In the genomic region with DNA sequence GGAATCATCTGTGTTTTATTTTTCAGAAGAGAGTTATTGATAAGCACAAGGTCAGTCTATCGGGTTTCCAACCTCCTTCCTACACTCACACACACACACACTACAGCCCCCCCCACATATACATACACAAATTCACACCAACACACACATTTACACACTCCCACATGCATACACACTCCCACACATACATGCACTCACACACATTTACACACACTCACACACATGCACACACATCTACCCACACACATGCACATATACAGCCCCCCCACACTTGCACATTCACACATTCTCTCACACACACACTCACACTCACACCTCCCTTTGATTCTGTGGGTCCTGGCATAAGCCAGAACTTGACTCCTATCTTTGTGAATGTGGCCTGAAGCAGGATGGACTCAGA, we compare ENCODE assay signal across 36 cellular contexts. TPM values are rescaled to one million over a fixed set of nuclear protein-coding genes. Genes with fewer than 3 reads are reported as not detected.
"Had no signal": no experiment of that assay in that cellular context is flagged by ENCODE, and none has a peak within 500 bp of the region (broad histone marks: within the 10 kb centered on the region; RNA-seq: fewer than 3 reads in every experiment).

No MANE protein-coding gene starts in this region.

- H3K27me3 ChIP-seq: adrenal gland, body of pancreas, brain microvascular endothelial cell had no signal

- H3K9me3 ChIP-seq: adrenal gland, breast epithelium had no signal

- H3K4me1 ChIP-seq: adrenal gland, body of pancreas, breast epithelium had no signal

- ATAC-seq: activated CD8-positive, alpha-beta T cell treated with anti-CD3 and anti-CD28 coated beads for 36 hours; activated naive CD4-positive, alpha-beta T cell treated with anti-CD3 and anti-CD28 coated beads, Interleukin-2, amount 50 U/mL, for 72 hours; activated T-cell treated with anti-CD3 and anti-CD28 coated beads, Interleukin-2, amount 50 U/mL, for 4 hours; activated T-cell treated with anti-CD3 and anti-CD28 coated beads, Interleukin-2, amount 50 U/mL, for 72 hours; activated T-helper 17 cell treated with anti-CD3 and anti-CD28 coated beads, Interleukin-2, amount 50 U/mL, for 72 hours; body of pancreas had no signal

- H3K27ac ChIP-seq: adrenal gland, body of pancreas, brain microvascular endothelial cell, breast epithelium, VCaP had no signal

- DNase-seq: activated B cell treated with CpG ODN at 0.5 μM for 24 hours; activated CD4-positive, alpha-beta memory T cell treated with anti-CD3 and anti-CD28 coated beads for 36 hours; activated CD4-positive, alpha-beta T cell treated with anti-CD3 and anti-CD28 coated beads for 4 hours; activated CD4-positive, alpha-beta T cell treated with anti-CD3 and anti-CD28 coated beads, Interleukin-2, amount 10 ng/mL, durations not matched to agents 24 days and 14 days; activated CD4-positive, alpha-beta T cell treated with anti-CD3 and anti-CD28 coated beads, Interleukin-2, amount 50 U/mL, for 1 hour; activated CD4-positive, alpha-beta T cell treated with anti-CD3 and anti-CD28 coated beads, Interleukin-2, amount 50 U/mL, for 4 hours; activated CD4-positive, CD25-positive, alpha-beta regulatory T cell treated with anti-CD3 and anti-CD28 coated beads, Interleukin-2, amount 50 U/mL, for 72 hours; activated CD8-positive, alpha-beta memory T cell treated with anti-CD3 and anti-CD28 coated beads, Interleukin-2, amount 50 U/mL, for 4 hours; activated CD8-positive, alpha-beta T cell treated with anti-CD3 and anti-CD28 coated beads for 36 hours; activated effector memory CD4-positive, alpha-beta T cell treated with anti-CD3 and anti-CD28 coated beads, Interleukin-2, amount 50 U/mL, for 16 hours; activated gamma-delta T cell treated with Interleukin-2 at 50 U/mL for 16 hours; activated naive CD4-positive, alpha-beta T cell; activated naive CD4-positive, alpha-beta T cell treated with anti-CD3 and anti-CD28 coated beads for 36 hours; activated naive CD4-positive, alpha-beta T cell treated with anti-CD3 and anti-CD28 coated beads, Interleukin-2, amount 50 U/mL, for 16 hours; activated naive CD8-positive, alpha-beta T cell treated with anti-CD3 and anti-CD28 coated beads for 36 hours; activated T-cell treated with anti-CD3 and anti-CD28 coated beads for 4 hours; activated T-cell treated with anti-CD3 and anti-CD28 coated beads, Interleukin-2, amount 50 U/mL, for 1 hour; activated T-cell treated with anti-CD3 and anti-CD28 coated beads, Interleukin-2, amount 50 U/mL, for 4 hours; activated T-cell treated with anti-CD3 and anti-CD28 coated beads, Interleukin-2, amount 50 U/mL, for 72 hours; adrenal gland; amniotic stem cell; aorta; body of pancreas; brain microvascular endothelial cell; central memory CD4-positive, alpha-beta T cell; T-helper 2 cell; T-helper 9 cell had no signal

- H3K4me3 ChIP-seq: adrenal gland, body of pancreas, breast epithelium had no signal

- H3K36me3 ChIP-seq: adrenal gland, brain microvascular endothelial cell, breast epithelium had no signal

- FAIRE-seq: astrocyte, TTC549 had no signal

RNA-seq across cellular contexts. Expression of a gene that starts 34.5 kb away (rescaled TPM):
- total RNA-seq: activated B cell treated with CpG ODN at 0.5 μM for 24 hours; activated CD4-positive, alpha-beta memory T cell treated with anti-CD3 and anti-CD28 coated beads for 36 hours; activated CD4-positive, alpha-beta T cell treated with anti-CD3 and anti-CD28 coated beads, Interleukin-2, amount 10 ng/mL, durations not matched to agents 24 days and 14 days; activated CD8-positive, alpha-beta memory T cell treated with anti-CD3 and anti-CD28 coated beads for 36 hours; activated CD8-positive, alpha-beta T cell treated with anti-CD3 and anti-CD28 coated beads for 36 hours; activated naive CD4-positive, alpha-beta T cell treated with anti-CD3 and anti-CD28 coated beads for 36 hours; activated naive CD4-positive, alpha-beta T cell treated with anti-CD3 and anti-CD28 coated beads, Interleukin-2, amount 50 U/mL, for 72 hours; activated naive CD8-positive, alpha-beta T cell treated with anti-CD3 and anti-CD28 coated beads for 36 hours; activated T-cell treated with anti-CD3 and anti-CD28 coated beads, Interleukin-2, amount 50 U/mL, for 4 hours; activated T-cell treated with anti-CD3 and anti-CD28 coated beads, Interleukin-2, amount 50 U/mL, for 72 hours; activated T-helper 1 cell treated with anti-CD3 and anti-CD28 coated beads, Interleukin-12 subunit alpha, Interleukin-12 subunit beta, Interleukin-2, Interleukin-4 antibody, amounts not matched to agents 30 ng/mL and 10 ng/mL and 1 ng/mL, durations not matched to agents 14 hours and 24 hours and 36 hours; activated T-helper 17 cell treated with anti-CD3 and anti-CD28 coated beads, Interleukin-2, amount 50 U/mL, for 72 hours; adrenal gland; aorta; astrocyte; body of pancreas; breast epithelium; cerebellum had no signal
- polyA plus RNA-seq: adrenal gland, aorta had no signal
